In the genomic region with DNA sequence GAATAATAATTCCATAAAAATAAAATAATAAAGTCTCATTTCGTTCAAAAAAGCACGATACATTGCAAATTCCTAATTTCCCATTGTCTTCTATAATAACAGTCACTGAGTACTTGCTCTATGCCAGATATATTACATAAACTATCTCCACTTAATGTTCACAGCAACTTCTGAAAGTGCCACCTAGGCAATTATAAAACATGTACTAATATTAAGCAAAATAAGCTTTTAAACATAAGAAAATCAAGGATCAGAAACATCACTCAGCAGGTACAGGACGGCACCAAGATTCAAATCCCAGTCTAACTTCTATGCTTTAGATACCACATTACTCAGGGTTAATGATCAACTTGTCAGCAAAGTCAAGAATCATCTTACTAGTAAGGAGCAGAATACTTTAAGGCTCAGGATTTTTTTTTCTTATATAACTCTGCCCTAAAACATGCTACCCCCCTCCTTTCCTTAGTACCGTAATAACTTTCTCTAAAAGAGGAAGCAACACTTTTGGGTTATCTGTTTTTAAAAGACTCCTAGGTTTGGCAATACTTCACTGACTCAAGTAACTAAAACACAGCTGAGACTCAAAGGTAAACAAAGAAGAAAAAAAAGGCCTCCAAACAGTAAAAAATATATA, we compare ENCODE assay signal across 1 cellular context.
TF ChIP-seq lines count a peak whose summit lies in the region.

No MANE protein-coding gene starts in this region.

TF ChIP-seq in HepG2, 621 proteins besides CTCF, POLR2A, EP300 and RAD21:
- TF ChIP-seq IRX3 (CRISPR knock-in tag; IDR thresholded peaks at IDR 0.05; ENCODE audit: borderline replicate concordance, low read depth), result no peak
- peak; percentile 58; the same call in 1 of the 2 replicates for TF ChIP-seq TFAP4 (IDR thresholded peaks at IDR 0.05; ENCODE audit: borderline replicate concordance, low read depth)
- TF ChIP-seq RFXANK (CRISPR knock-in tag; IDR thresholded peaks at IDR 0.05), result no peak
- TF ChIP-seq ZNF546 (CRISPR knock-in tag; conservative IDR thresholded peaks at IDR 0.05), result no peak
- TF ChIP-seq, protein P1, sequence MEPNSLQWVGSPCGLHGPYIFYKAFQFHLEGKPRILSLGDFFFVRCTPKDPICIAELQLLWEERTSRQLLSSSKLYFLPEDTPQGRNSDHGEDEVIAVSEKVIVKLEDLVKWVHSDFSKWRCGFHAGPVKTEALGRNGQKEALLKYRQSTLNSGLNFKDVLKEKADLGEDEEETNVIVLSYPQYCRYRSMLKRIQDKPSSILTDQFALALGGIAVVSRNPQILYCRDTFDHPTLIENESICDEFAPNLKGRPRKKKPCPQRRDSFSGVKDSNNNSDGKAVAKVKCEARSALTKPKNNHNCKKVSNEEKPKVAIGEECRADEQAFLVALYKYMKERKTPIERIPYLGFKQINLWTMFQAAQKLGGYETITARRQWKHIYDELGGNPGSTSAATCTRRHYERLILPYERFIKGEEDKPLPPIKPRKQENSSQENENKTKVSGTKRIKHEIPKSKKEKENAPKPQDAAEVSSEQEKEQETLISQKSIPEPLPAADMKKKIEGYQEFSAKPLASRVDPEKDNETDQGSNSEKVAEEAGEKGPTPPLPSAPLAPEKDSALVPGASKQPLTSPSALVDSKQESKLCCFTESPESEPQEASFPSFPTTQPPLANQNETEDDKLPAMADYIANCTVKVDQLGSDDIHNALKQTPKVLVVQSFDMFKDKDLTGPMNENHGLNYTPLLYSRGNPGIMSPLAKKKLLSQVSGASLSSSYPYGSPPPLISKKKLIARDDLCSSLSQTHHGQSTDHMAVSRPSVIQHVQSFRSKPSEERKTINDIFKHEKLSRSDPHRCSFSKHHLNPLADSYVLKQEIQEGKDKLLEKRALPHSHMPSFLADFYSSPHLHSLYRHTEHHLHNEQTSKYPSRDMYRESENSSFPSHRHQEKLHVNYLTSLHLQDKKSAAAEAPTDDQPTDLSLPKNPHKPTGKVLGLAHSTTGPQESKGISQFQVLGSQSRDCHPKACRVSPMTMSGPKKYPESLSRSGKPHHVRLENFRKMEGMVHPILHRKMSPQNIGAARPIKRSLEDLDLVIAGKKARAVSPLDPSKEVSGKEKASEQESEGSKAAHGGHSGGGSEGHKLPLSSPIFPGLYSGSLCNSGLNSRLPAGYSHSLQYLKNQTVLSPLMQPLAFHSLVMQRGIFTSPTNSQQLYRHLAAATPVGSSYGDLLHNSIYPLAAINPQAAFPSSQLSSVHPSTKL (CRISPR knock-in tag; IDR thresholded peaks at IDR 0.05), result 0 out of 2 replicates have a peak, but pooled peaks have one; percentile 15
- no peak for TF ChIP-seq E2F5 (CRISPR knock-in tag; conservative IDR thresholded peaks at IDR 0.05)
- TF ChIP-seq ZNF691 (CRISPR knock-in tag; IDR thresholded peaks at IDR 0.05; ENCODE audit: borderline replicate concordance, low read depth), result no peak
- no peak for TF ChIP-seq ZFYVE20 (CRISPR knock-in tag; IDR thresholded peaks at IDR 0.05; ENCODE audit: borderline replicate concordance, low read depth)
- TF ChIP-seq KAT8 (CRISPR knock-in tag; IDR thresholded peaks at IDR 0.05), result no peak
- TF ChIP-seq, protein P2, sequence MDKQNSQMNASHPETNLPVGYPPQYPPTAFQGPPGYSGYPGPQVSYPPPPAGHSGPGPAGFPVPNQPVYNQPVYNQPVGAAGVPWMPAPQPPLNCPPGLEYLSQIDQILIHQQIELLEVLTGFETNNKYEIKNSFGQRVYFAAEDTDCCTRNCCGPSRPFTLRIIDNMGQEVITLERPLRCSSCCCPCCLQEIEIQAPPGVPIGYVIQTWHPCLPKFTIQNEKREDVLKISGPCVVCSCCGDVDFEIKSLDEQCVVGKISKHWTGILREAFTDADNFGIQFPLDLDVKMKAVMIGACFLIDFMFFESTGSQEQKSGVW (CRISPR knock-in tag; IDR thresholded peaks at IDR 0.05; ENCODE audit: borderline replicate concordance), result no peak
- no peak for TF ChIP-seq ZBTB38 (CRISPR knock-in tag; IDR thresholded peaks at IDR 0.05)
- no peak for TF ChIP-seq TMF1 (CRISPR knock-in tag; IDR thresholded peaks at IDR 0.05; ENCODE audit: low read depth)
- TF ChIP-seq, protein P3, sequence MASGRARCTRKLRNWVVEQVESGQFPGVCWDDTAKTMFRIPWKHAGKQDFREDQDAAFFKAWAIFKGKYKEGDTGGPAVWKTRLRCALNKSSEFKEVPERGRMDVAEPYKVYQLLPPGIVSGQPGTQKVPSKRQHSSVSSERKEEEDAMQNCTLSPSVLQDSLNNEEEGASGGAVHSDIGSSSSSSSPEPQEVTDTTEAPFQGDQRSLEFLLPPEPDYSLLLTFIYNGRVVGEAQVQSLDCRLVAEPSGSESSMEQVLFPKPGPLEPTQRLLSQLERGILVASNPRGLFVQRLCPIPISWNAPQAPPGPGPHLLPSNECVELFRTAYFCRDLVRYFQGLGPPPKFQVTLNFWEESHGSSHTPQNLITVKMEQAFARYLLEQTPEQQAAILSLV (CRISPR knock-in tag; IDR thresholded peaks at IDR 0.05; ENCODE audit: borderline replicate concordance), result no peak
- TF ChIP-seq HNRNPUL1 (IDR thresholded peaks at IDR 0.05; ENCODE audit: low read depth, low read length), result 0 out of 2 replicates have a peak, but pooled peaks have one; percentile 43
- TF ChIP-seq SYNCRIP (IDR thresholded peaks at IDR 0.05; ENCODE audit: insufficient read depth, low read depth, low read length), result no peak
- no peak for TF ChIP-seq AHR (CRISPR knock-in tag; IDR thresholded peaks at IDR 0.05)
- TF ChIP-seq MED1 (CRISPR knock-in tag; IDR thresholded peaks at IDR 0.05), result no peak
- TF ChIP-seq ZNF629 (CRISPR knock-in tag; conservative IDR thresholded peaks at IDR 0.05), result no peak
- TF ChIP-seq NR0B2 (CRISPR knock-in tag; IDR thresholded peaks at IDR 0.05), result no peak
- no peak for TF ChIP-seq ZNF569 (CRISPR knock-in tag; IDR thresholded peaks at IDR 0.05; ENCODE audit: borderline replicate concordance)
- TF ChIP-seq ZNF674 (CRISPR knock-in tag; IDR thresholded peaks at IDR 0.05; ENCODE audit: low read depth), result no peak
- no peak for TF ChIP-seq MTA1 (CRISPR knock-in tag; IDR thresholded peaks at IDR 0.05; ENCODE audit: borderline replicate concordance)
- no peak for TF ChIP-seq ZNF570 (CRISPR knock-in tag; IDR thresholded peaks at IDR 0.05; ENCODE audit: borderline replicate concordance)
- no peak for TF ChIP-seq SATB2 (CRISPR knock-in tag; IDR thresholded peaks at IDR 0.05)
- TF ChIP-seq NCOR1 (IDR thresholded peaks at IDR 0.05; ENCODE audit: borderline replicate concordance, low read length), result no peak
- TF ChIP-seq MEIS2 (CRISPR knock-in tag; IDR thresholded peaks at IDR 0.05), result no peak
- TF ChIP-seq MAFK (conservative IDR thresholded peaks at IDR 0.05 in 1 of 2, IDR thresholded peaks at IDR 0.05 in 1 of 2; ENCODE audit: low read length in 2 of 2), result peak; percentile 39 to 52; a peak in 3 of 4 replicates
- no peak for TF ChIP-seq ZNF230 (CRISPR knock-in tag; IDR thresholded peaks at IDR 0.05)
- TF ChIP-seq PRDM4 (CRISPR knock-in tag; IDR thresholded peaks at IDR 0.05; ENCODE audit: borderline replicate concordance), result no peak
- TF ChIP-seq RXRB (CRISPR knock-in tag; IDR thresholded peaks at IDR 0.05; ENCODE audit: borderline replicate concordance), result no peak
- no peak for TF ChIP-seq MNT (IDR thresholded peaks at IDR 0.05)
- peak; percentile 59; the same call in 1 of the 2 replicates for TF ChIP-seq HNF1A (IDR thresholded peaks at IDR 0.05; ENCODE audit: low read depth)
- peak; percentile 36; the same call in 1 of the 2 replicates for TF ChIP-seq HNF1A (CRISPR knock-in tag; IDR thresholded peaks at IDR 0.05; ENCODE audit: borderline replicate concordance)
- TF ChIP-seq LRRFIP1 (CRISPR knock-in tag; conservative IDR thresholded peaks at IDR 0.05), result no peak
